Comparison of ENCODE assay signal across 10 cellular contexts in genomic region chr19:41296323-41296935, GRCh38. TPM values are rescaled to one million over a fixed set of nuclear protein-coding genes. Genes with fewer than 3 reads are reported as not detected.
A peak's percentile ranks its signal among the peaks of the same experiment; 100 is the strongest.
DNase-seq lines count a peak whose midpoint lies in the region; ATAC-seq and TF ChIP-seq lines count a peak whose summit lies in the region.
"Had no signal": no experiment of that assay in that cellular context is flagged by ENCODE, and none has a peak within 500 bp of the region (broad histone marks: within the 10 kb centered on the region; RNA-seq: fewer than 3 reads in every experiment).

No MANE protein-coding gene starts in this region.

- no peak overlapping the region for H2AFZ ChIP-seq in ACC112 (ENCODE audit: low read length, unreplicated experiment)

- H3K27ac ChIP-seq in ACC112 (ENCODE audit: low read depth, low read length), result peak overlapping the region; percentile 87; the same call in 1 of the 2 replicates
- H3K27ac ChIP-seq in breast epithelium, result peak overlapping the region; percentile 89 to 95

- no peak overlapping the region for H3K4me3 Mint-ChIP-seq in naive B cell

- no peak overlapping the region for H3K4me3 ChIP-seq in ACC112 (ENCODE audit: low read depth, low read length)
- no peak overlapping the region for H3K4me3 ChIP-seq in LNCaP clone FGC (ENCODE audit: low read depth, low read length)
- H3K4me3 ChIP-seq in breast epithelium, result no peak overlapping the region
- H3K4me3 ChIP-seq: testis had no signal

- H3K36me3 ChIP-seq in ACC112 (ENCODE audit: insufficient read depth, low read length) (peaks cover 2% of the 10 kb centered on the region), breast epithelium (peaks cover 14% of the 10 kb centered on the region)

- TF ChIP-seq POLR2A in breast epithelium (IDR thresholded peaks at IDR 0.05), result no peak

- peak; percentile 39 for DNase-seq in LNCaP clone FGC (ENCODE audit: low read depth)
- DNase-seq in breast epithelium (ENCODE audit: low spot score in 2 of 2), result peak in 1 of 2 donors; percentile 50
- no peak for DNase-seq in naive B cell
- DNase-seq in NCI-H187 (lab: John Stamatoyannopoulos, UW), result no peak
- no peak for DNase-seq in AML-193 (lab: John Stamatoyannopoulos, UW)
- DNase-seq in retina, result no peak
- DNase-seq: Caco-2, testis had no signal

- H3K4me1 ChIP-seq in ACC112 (ENCODE audit: control insufficient read depth, insufficient read depth, low read length, unreplicated experiment), result peaks cover 19% of the 10 kb centered on the region
- peaks cover 34 to 43% of the 10 kb centered on the region in 2 donors for H3K4me1 ChIP-seq in breast epithelium

- H3K36me3 Mint-ChIP-seq in naive B cell, result peaks cover 12 to 21% of the 10 kb centered on the region in 2 donors

- H3K27ac Mint-ChIP-seq in naive B cell, result peak overlapping the region; percentile 96 to 99 (median 98)

- no peaks in the 10 kb centered on the region for H3K27me3 Mint-ChIP-seq in naive B cell

- peaks cover 8% of the 10 kb centered on the region for H3K79me2 ChIP-seq in ACC112 (ENCODE audit: control insufficient read depth, insufficient read depth, low read length, unreplicated experiment)

- H3K9me3 ChIP-seq in breast epithelium, result no peaks in the 10 kb centered on the region
- H3K9me3 ChIP-seq: Caco-2, testis had no signal

- H3K27me3 ChIP-seq in ACC112 (ENCODE audit: insufficient read depth, low read length) (no peaks in the 10 kb centered on the region), breast epithelium (no peaks in the 10 kb centered on the region)
- H3K27me3 ChIP-seq: testis had no signal

- no peak for ATAC-seq in naive B cell (ENCODE audit: low read depth in 2 of 2)
- no peak for ATAC-seq in HG02973 (IDR thresholded peaks at IDR 0.05; ENCODE audit: unreplicated experiment)

- intact Hi-C loops in breast epithelium (cut with DNase I; ENCODE audit: low total_unique reads), result no loop called here

- H3K4me1 Mint-ChIP-seq in naive B cell, result peaks cover 32 to 51% (median 42%) of the 10 kb centered on the region in 3 donors

- TF ChIP-seq CTCF in LNCaP clone FGC (IDR thresholded peaks at IDR 0.05; ENCODE audit: control insufficient read depth, extremely low read depth, insufficient read depth) (no peak), breast epithelium (IDR thresholded peaks at IDR 0.05) (no peak)

- H3K9me3 Mint-ChIP-seq in naive B cell, result no peaks in the 10 kb centered on the region

RNA-seq across cellular contexts. Expression of gene CCDC97, which starts 13.5 kb away (rescaled TPM):
- total RNA-seq in breast epithelium, result 10 to 100 TPM; 15.4 to 15.7 (median 15.4) TPM
- 10 to 100 TPM; 19.8 to 37.2 (median 31.7) TPM for polyA plus RNA-seq in naive B cell (ENCODE audit: low read depth in 6 of 6)

RNA-seq across cellular contexts. Expression of gene HNRNPUL1, which starts 32.3 kb away (rescaled TPM):
- 100 to 1,000 TPM; 116 to 146 (median 125) TPM for total RNA-seq in breast epithelium
- 10 to 100 TPM; 26.2 to 85.3 (median 54.4) TPM for polyA plus RNA-seq in naive B cell (ENCODE audit: low read depth in 6 of 6)

RNA-seq across cellular contexts. Expression of gene TGFB1, which starts 57.3 kb away (rescaled TPM):
- 10 to 100 TPM; 12.0 to 21.4 (median 13.4) TPM for total RNA-seq in breast epithelium
- 10 to 100 TPM; 20.1 to 61.9 (median 35.4) TPM for polyA plus RNA-seq in naive B cell (ENCODE audit: low read depth in 6 of 6)
